Comparison of ENCODE assay signal across 12 cellular contexts in the genomic region with DNA sequence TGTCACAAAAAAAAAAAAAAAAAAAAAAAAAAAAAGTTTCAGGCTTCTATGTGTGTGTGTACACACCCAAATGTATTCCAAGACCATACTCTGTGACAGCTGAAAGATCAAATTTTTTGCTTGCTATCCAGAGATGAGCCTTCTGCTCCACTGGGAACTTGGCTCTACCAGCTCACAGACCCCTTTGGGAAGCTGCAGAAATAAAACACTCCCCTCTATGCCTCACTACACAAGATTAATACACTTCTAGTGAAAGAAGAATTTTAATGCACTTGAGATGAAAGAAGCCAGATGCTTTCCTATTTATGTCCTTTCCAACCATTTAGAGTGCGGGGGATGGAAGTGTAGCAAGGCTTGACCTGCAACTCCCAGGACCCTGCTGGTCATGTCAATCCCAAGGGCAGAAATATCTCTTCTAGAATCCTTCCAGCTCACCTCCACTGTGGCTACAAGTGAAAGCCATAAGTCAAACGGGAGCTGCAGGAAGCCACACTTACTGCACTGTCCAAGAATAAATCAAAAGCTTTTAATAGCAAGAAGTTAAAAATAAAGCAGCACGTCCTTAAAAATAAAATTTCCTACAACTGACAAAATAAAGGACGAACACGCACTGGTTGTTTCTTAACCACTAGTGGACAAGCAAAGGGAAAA. TPM values are rescaled to one million over a fixed set of nuclear protein-coding genes. Genes with fewer than 3 reads are reported as not detected.
DNase-seq lines count a peak whose midpoint lies in the region; ATAC-seq and TF ChIP-seq lines count a peak whose summit lies in the region.
"Had no signal": no experiment of that assay in that cellular context is flagged by ENCODE, and none has a peak within 500 bp of the region (broad histone marks: within the 10 kb centered on the region; RNA-seq: fewer than 3 reads in every experiment).

No MANE protein-coding gene starts in this region.

- H3K4me3 Mint-ChIP-seq in memory B cell, result no peak overlapping the region

- H3K27ac ChIP-seq in heart left ventricle (peak overlapping the region in 10 of 12 donors; percentile 19 to 80 (median 45)), upper lobe of right lung (peak overlapping the region; percentile 30)

- TF ChIP-seq CTCF in heart left ventricle (IDR thresholded peaks at IDR 0.05) (no peak), upper lobe of right lung (IDR thresholded peaks at IDR 0.05) (no peak), lower leg skin (IDR thresholded peaks at IDR 0.05) (no peak)

- WGBS in heart left ventricle, 4 donors, result 8 to 19% (median 14%) methylated on average over 5 of the region's 5 CpGs
- WGBS in lower leg skin, 2 donors, result 31 to 35% methylated on average over 5 of the region's 5 CpGs

- TF ChIP-seq POLR2A in heart left ventricle (IDR thresholded peaks at IDR 0.05) (no peak), lower leg skin (IDR thresholded peaks at IDR 0.05) (no peak)

- H3K4me1 ChIP-seq in heart left ventricle, result peaks cover 6 to 59% (median 32%) of the 10 kb centered on the region in 12 donors
- H3K4me1 ChIP-seq in adipocyte (ENCODE audit: control insufficient read depth, insufficient read depth, low read length), result peaks cover 69% of the 10 kb centered on the region
- peaks cover 27% of the 10 kb centered on the region for H3K4me1 ChIP-seq in upper lobe of right lung

- no peak for DNase-seq in heart left ventricle
- DNase-seq in left cardiac atrium, result no peak
- DNase-seq in adipocyte (ENCODE audit: low read depth), result no peak
- no peak for DNase-seq in memory B cell (ENCODE audit: low spot score in 2 of 2)
- no peak for DNase-seq in upper lobe of right lung
- DNase-seq in DMS53 treated with DMSO at 0.1 percent for 48 hours (lab: John Stamatoyannopoulos, UW; ENCODE audit: unreplicated experiment), result no peak
- DNase-seq in stimulated activated CD4-positive, alpha-beta T cell treated with anti-CD3 and anti-CD28 coated beads, Interleukin-1b, Interleukin-23, amount 100 ng/mL, for 48 hours, result no peak
- DNase-seq in lower leg skin (ENCODE audit: low spot score in 2 of 2), result no peak
- DNase-seq: H7; NCI-H2029; stimulated activated CD4-positive, alpha-beta T cell treated with anti-CD3 and anti-CD28 coated beads, Interleukin-12 subunit alpha, Interleukin-12 subunit beta, amount 100 ng/mL, for 4 hours; testis had no signal

- H3K4me3 ChIP-seq in heart left ventricle (peak overlapping the region in 1 of 12 donors; percentile 7), adipocyte (ENCODE audit: low read length) (no peak overlapping the region), upper lobe of right lung (no peak overlapping the region), lower leg skin (ENCODE audit: low read depth, poor library complexity, severe bottlenecking) (no peak overlapping the region)
- H3K4me3 ChIP-seq: testis had no signal

- peak overlapping the region; percentile 66 for H3K9ac ChIP-seq in adipocyte (ENCODE audit: low read length)

- H3K9me3 ChIP-seq in heart left ventricle, result no peaks in the 10 kb centered on the region
- H3K9me3 ChIP-seq in adipocyte (ENCODE audit: control insufficient read depth, low read length), result no peaks in the 10 kb centered on the region
- no peaks in the 10 kb centered on the region for H3K9me3 ChIP-seq in upper lobe of right lung
- H3K9me3 ChIP-seq: testis had no signal

- intact Hi-C loops in heart left ventricle (cut with DNase I), result loop anchor here in 6 of 10 donors (5.0 to 10.0 kb wide), 5 partner anchors 34 to 552 kb away; partner anchors contain the start of gene ANXA2 (in 5 of the 6)
- intact Hi-C loops in left cardiac atrium (cut with DNase I), result loop anchor here in 1 of 2 donors (5.0 kb wide), 1 partner anchor 79 kb away; no protein-coding TSS in a partner anchor
- intact Hi-C loops in upper lobe of right lung (cut with DNase I), result no loop called here
- intact Hi-C loops in lower leg skin (cut with DNase I; ENCODE audit: low total_unique reads), result no loop called here

- peaks cover 12% of the 10 kb centered on the region for H3K36me3 Mint-ChIP-seq in memory B cell

- no peaks in the 10 kb centered on the region for H3K4me1 Mint-ChIP-seq in memory B cell

- no peaks in the 10 kb centered on the region for H3K9me3 Mint-ChIP-seq in memory B cell

- no peaks in the 10 kb centered on the region for H3K27me3 ChIP-seq in heart left ventricle
- H3K27me3 ChIP-seq in adipocyte (replicated peaks; ENCODE audit: control insufficient read depth, insufficient read depth, low read length), result no peaks in the 10 kb centered on the region
- no peaks in the 10 kb centered on the region for H3K27me3 ChIP-seq in upper lobe of right lung
- H3K27me3 ChIP-seq: testis had no signal

- no peaks in the 10 kb centered on the region for H3K27me3 Mint-ChIP-seq in memory B cell

- ATAC-seq in heart left ventricle (peak in 1 of 4 donors; percentile 54), left cardiac atrium (no peak), memory B cell (ENCODE audit: low read depth) (no peak), upper lobe of right lung (no peak)

- peaks cover 0 to 74% (median 41%) of the 10 kb centered on the region in 9 donors for H3K36me3 ChIP-seq in heart left ventricle
- peaks cover 69% of the 10 kb centered on the region for H3K36me3 ChIP-seq in adipocyte (ENCODE audit: control insufficient read depth, insufficient read depth, low read length, severe bottlenecking)
- H3K36me3 ChIP-seq in upper lobe of right lung, result peaks cover 65% of the 10 kb centered on the region

- H3K27ac Mint-ChIP-seq in memory B cell, result peak overlapping the region; percentile 38

RNA-seq across cellular contexts. Expression of gene ANXA2, which starts 34.6 kb away (rescaled TPM):
- total RNA-seq in heart left ventricle (100 to 1,000 TPM; 106 to 523 (median 207) TPM), left cardiac atrium (100 to 1,000 TPM; 337 to 435 TPM), upper lobe of right lung (818 TPM), lower leg skin (1,000 to 10,000 TPM; 1,272 to 1,552 (median 1,345) TPM)
- 100 to 1,000 TPM; 135 to 547 TPM for polyA plus RNA-seq in heart left ventricle

Comparison
In these comparisons a context has a peak if more than half of its experiments do, and no peak if none do; other contexts are left out.
1. intact Hi-C loops: an anchor here in heart left ventricle (5.0 to 10.0 kb wide); none called in upper lobe of right lung and lower leg skin.